Comparison of ENCODE assay signal across 32 cellular contexts in genomic region chr1:36847761-36848160, GRCh38.
DNase-seq lines count a peak whose midpoint lies in the region; ATAC-seq and TF ChIP-seq lines count a peak whose summit lies in the region.
"Had no signal": no experiment of that assay in that cellular context is flagged by ENCODE, and none has a peak within 500 bp of the region (broad histone marks: within the 10 kb centered on the region; RNA-seq: fewer than 3 reads in every experiment).

No MANE protein-coding gene starts in this region.

- DNase-seq in D341Med (ENCODE audit: low spot score) = peak; percentile 73
- peak; percentile 100 for DNase-seq in NCI-H510A treated with DMSO at 0.1 percent for 48 hours (lab: John Stamatoyannopoulos, UW)
- DNase-seq in glutamatergic neuron = peak; percentile 69
- DNase-seq in activated CD8-positive, alpha-beta memory T cell treated with anti-CD3 and anti-CD28 coated beads, Interleukin-2, amount 50 U/mL, for 48 hours = no peak
- no peak for DNase-seq in mesenteric fat pad (ENCODE audit: low spot score)
- no peak for DNase-seq in ovary
- DNase-seq: activated B cell treated with CpG ODN at 0.5 μM for 24 hours; activated CD8-positive, alpha-beta memory T cell treated with anti-CD3 and anti-CD28 coated beads, Interleukin-2, amount 10 ng/mL, durations not matched to agents 7 days and 5 days; activated T-cell treated with anti-CD3 and anti-CD28 coated beads, Interleukin-2, amount 50 U/mL, for 72 hours; amygdala; foreskin keratinocyte; GDM1; heart right ventricle; NCI-H1436; NCI-H2227 treated with DMSO at 0.1 percent for 48 hours; NK-92 treated with Interleukin-12 subunit alpha and Interleukin-12 subunit beta, amount 100 ng/mL, for 24 hours; Peyer's patch; right lobe of liver; SIG-M5; stimulated activated CD4-positive, alpha-beta T cell treated with anti-CD3 and anti-CD28 coated beads, Interleukin-2, amount 100 ng/mL, for 48 hours; T1000; trophoblast cell had no signal

- POLR2A ChIA-PET in HEK293 (lab: Yijun Ruan, JAX) = no interaction called here

- H3K4me1 Mint-ChIP-seq in glutamatergic neuron (ENCODE audit: low read depth, unreplicated experiment) = peaks cover 59% of the 10 kb centered on the region
- H3K4me1 Mint-ChIP-seq: activated B cell treated with CpG ODN at 0.5 μM for 24 hours; activated CD8-positive, alpha-beta memory T cell treated with anti-CD3 and anti-CD28 coated beads, Interleukin-2, amount 10 ng/mL, durations not matched to agents 7 days and 5 days; activated naive CD4-positive, alpha-beta T cell treated with anti-CD3 and anti-CD28 coated beads, Interleukin-2, amount 50 U/mL, for 24 hours; B cell; memory B cell had no signal

- H3K36me3 ChIP-seq in HEK293 (ENCODE audit: control insufficient read depth in 2 of 2, insufficient read depth in 1 of 2, low read length in 2 of 2) (no peaks in the 10 kb centered on the region), ovary (no peaks in the 10 kb centered on the region)
- H3K36me3 ChIP-seq: breast epithelium, heart right ventricle, Peyer's patch, right lobe of liver had no signal

- TF ChIP-seq POLR2A in ovary (IDR thresholded peaks at IDR 0.05) = no peak

- H3K4me1 ChIP-seq in HEK293 (ENCODE audit: control insufficient read depth, insufficient read depth, low read length) (no peaks in the 10 kb centered on the region), ovary (ENCODE audit: insufficient read depth) (no peaks in the 10 kb centered on the region)
- H3K4me1 ChIP-seq: breast epithelium, foreskin keratinocyte, heart right ventricle, Peyer's patch, right lobe of liver had no signal

- H3K9me3 Mint-ChIP-seq in glutamatergic neuron (ENCODE audit: unreplicated experiment) = peaks cover 20% of the 10 kb centered on the region
- H3K9me3 Mint-ChIP-seq: activated B cell treated with CpG ODN at 0.5 μM for 24 hours; activated naive CD4-positive, alpha-beta T cell treated with anti-CD3 and anti-CD28 coated beads, Interleukin-2, amount 50 U/mL, for 24 hours; activated T-cell treated with anti-CD3 and anti-CD28 coated beads, Interleukin-2, amount 50 U/mL, for 72 hours; memory B cell had no signal

- WGBS in ovary, 3 donors = 3 to 31% (median 13%) methylated on average over 2 of the region's 2 CpGs

- no peak for TF ChIP-seq EP300 in ovary (IDR thresholded peaks at IDR 0.05)

- ATAC-seq in HG03460 (IDR thresholded peaks at IDR 0.05; ENCODE audit: unreplicated experiment) = no peak
- ATAC-seq: activated CD8-positive, alpha-beta memory T cell treated with anti-CD3 and anti-CD28 coated beads, Interleukin-2, amount 10 ng/mL, durations not matched to agents 7 days and 5 days; activated T-cell treated with anti-CD3 and anti-CD28 coated beads, Interleukin-2, amount 50 U/mL, for 72 hours; esophagus mucosa; foreskin keratinocyte; HCT116; heart right ventricle; right lobe of liver had no signal

- no peak overlapping the region for H3K4me3 ChIP-seq in HEK293 (ENCODE audit: low read depth, low read length)
- H3K4me3 ChIP-seq in ovary = no peak overlapping the region
- H3K4me3 ChIP-seq: breast epithelium, coronary artery, heart right ventricle, Peyer's patch, right lobe of liver had no signal

- TF ChIP-seq CTCF in HEK293 (tag by site-specific recombination; IDR thresholded peaks at IDR 0.05) (no peak), glutamatergic neuron (IDR thresholded peaks at IDR 0.05; ENCODE audit: partially characterized antibody, unreplicated experiment) (no peak), ovary (IDR thresholded peaks at IDR 0.05) (no peak)

- H3K27ac ChIP-seq in HEK293 (ENCODE audit: extremely low read depth, low read depth, low read length) (no peak overlapping the region), ovary (no peak overlapping the region)
- H3K27ac ChIP-seq: breast epithelium, coronary artery, foreskin keratinocyte, heart right ventricle, Peyer's patch, right lobe of liver had no signal

- peaks cover 12% of the 10 kb centered on the region for H3K27me3 Mint-ChIP-seq in glutamatergic neuron (ENCODE audit: unreplicated experiment)

- H3K9me3 ChIP-seq in HEK293 (ENCODE audit: control insufficient read depth, insufficient read depth, low read depth, low read length) = no peaks in the 10 kb centered on the region
- no peaks in the 10 kb centered on the region for H3K9me3 ChIP-seq in ovary
- H3K9me3 ChIP-seq: breast epithelium, heart right ventricle, Peyer's patch, right lobe of liver had no signal

- intact Hi-C loops in ovary (cut with DNase I) = no loop called here

- H3K36me3 Mint-ChIP-seq in glutamatergic neuron (ENCODE audit: unreplicated experiment) = no peaks in the 10 kb centered on the region
- H3K36me3 Mint-ChIP-seq: activated CD8-positive, alpha-beta memory T cell treated with anti-CD3 and anti-CD28 coated beads, Interleukin-2, amount 10 ng/mL, durations not matched to agents 7 days and 5 days; activated naive CD4-positive, alpha-beta T cell treated with anti-CD3 and anti-CD28 coated beads, Interleukin-2, amount 50 U/mL, for 24 hours; memory B cell had no signal

- peak overlapping the region; percentile 76 for H3K4me3 Mint-ChIP-seq in glutamatergic neuron (ENCODE audit: unreplicated experiment)
- H3K4me3 Mint-ChIP-seq: activated B cell treated with CpG ODN at 0.5 μM for 24 hours; activated CD8-positive, alpha-beta memory T cell treated with anti-CD3 and anti-CD28 coated beads, Interleukin-2, amount 10 ng/mL, durations not matched to agents 7 days and 5 days; activated naive CD4-positive, alpha-beta T cell treated with anti-CD3 and anti-CD28 coated beads, Interleukin-2, amount 50 U/mL, for 24 hours; activated T-cell treated with anti-CD3 and anti-CD28 coated beads, Interleukin-2, amount 50 U/mL, for 72 hours; B cell; memory B cell had no signal

- no peaks in the 10 kb centered on the region for H3K27me3 ChIP-seq in ovary
- H3K27me3 ChIP-seq: foreskin keratinocyte, Peyer's patch, right lobe of liver had no signal

- CTCF ChIA-PET in HEK293 (lab: Yijun Ruan, JAX) = no interaction called here

- peak overlapping the region; percentile 94 for H3K27ac Mint-ChIP-seq in glutamatergic neuron (ENCODE audit: unreplicated experiment)
- H3K27ac Mint-ChIP-seq: activated B cell treated with CpG ODN at 0.5 μM for 24 hours; activated CD8-positive, alpha-beta memory T cell treated with anti-CD3 and anti-CD28 coated beads, Interleukin-2, amount 10 ng/mL, durations not matched to agents 7 days and 5 days; activated naive CD4-positive, alpha-beta T cell treated with anti-CD3 and anti-CD28 coated beads, Interleukin-2, amount 50 U/mL, for 24 hours; activated T-cell treated with anti-CD3 and anti-CD28 coated beads, Interleukin-2, amount 50 U/mL, for 72 hours; B cell; memory B cell; progenitor cell of endocrine pancreas had no signal

TF ChIP-seq in HEK293, 187 proteins besides CTCF, POLR2A, EP300 and RAD21 (continues in another document):
- no peak for TF ChIP-seq ZBTB26 (tag by site-specific recombination; optimal IDR thresholded peaks at IDR 0.05)
- TF ChIP-seq ZBTB17 (tag by site-specific recombination; IDR thresholded peaks at IDR 0.05) = 0 out of 2 replicates have a peak, but pooled peaks have one; percentile 18
- TF ChIP-seq MZF1 (tag by site-specific recombination; IDR thresholded peaks at IDR 0.05; ENCODE audit: borderline replicate concordance) = peak; percentile 45; the same call in 1 of the 2 replicates
- TF ChIP-seq ZIC2 (tag by site-specific recombination; IDR thresholded peaks at IDR 0.05) = peak; percentile 93
- no peak for TF ChIP-seq ZBTB44 (tag by site-specific recombination; IDR thresholded peaks at IDR 0.05)

Comparison
In these comparisons a context has a peak if more than half of its experiments do, and no peak if none do; other contexts are left out.
1. DNase-seq: peak in D341Med (single experiment), NCI-H510A treated with DMSO at 0.1 percent for 48 hours (single experiment) and glutamatergic neuron (single experiment); none in activated CD8-positive, alpha-beta memory T cell treated with anti-CD3 and anti-CD28 coated beads, Interleukin-2, amount 50 U/mL, for 48 hours (single experiment), mesenteric fat pad (single experiment) and ovary (0 of 5).